8 cellular contexts compared by ENCODE assay signal in genomic region chr6:7389451-7390217, GRCh38. TPM values are rescaled to one million over a fixed set of nuclear protein-coding genes. Genes with fewer than 3 reads are reported as not detected.
DNase-seq lines count a peak whose midpoint lies in the region; ATAC-seq and TF ChIP-seq lines count a peak whose summit lies in the region.

TSS of gene CAGE1 (minus strand) at chr6:7389742. CDS start at chr6:7387173, 2,569 bp downstream.
TSS of gene RIOK1 (plus strand) at chr6:7389808. CDS start at chr6:7390003, 195 bp downstream.

- intact Hi-C loops in colonic mucosa (cut with DNase I), result loop anchor here (5.0 to 10.0 kb wide), 2 partner anchors 77 to 225 kb away; partner anchors contain the start of gene SSR1

- no peaks in the 10 kb centered on the region for H3K27me3 ChIP-seq in BLaER1
- no peaks in the 10 kb centered on the region for H3K27me3 ChIP-seq in colonic mucosa

- peaks cover 32% of the 10 kb centered on the region for H4K20me1 ChIP-seq in BLaER1

- H3K9ac ChIP-seq in BLaER1, result peak within 1 kb of the TSS; percentile 79
- H3K9ac ChIP-seq in colonic mucosa (ENCODE audit: low read depth in 2 of 2, low read length in 2 of 2), result peak within 1 kb of the TSS; percentile 91 to 96

- H3K4me1 ChIP-seq in BLaER1 (peaks cover 33% of the 10 kb centered on the region), colonic mucosa (peaks cover 7% of the 10 kb centered on the region)

- peak; percentile 94 for ATAC-seq in HG03457 (IDR thresholded peaks at IDR 0.05; ENCODE audit: unreplicated experiment)

- peak within 1 kb of the TSS; percentile 82 for H3K27ac ChIP-seq in BLaER1
- H3K27ac ChIP-seq in colonic mucosa, result peak within 1 kb of the TSS; percentile 98

- H3K4me3 ChIP-seq in BLaER1, result peak within 1 kb of the TSS; percentile 77
- H3K4me3 ChIP-seq in colonic mucosa, result peak within 1 kb of the TSS; percentile 73

- H3K36me3 ChIP-seq in BLaER1, result peaks cover 16% of the 10 kb centered on the region
- H3K36me3 ChIP-seq in colonic mucosa, result no peaks in the 10 kb centered on the region

- peak; percentile 88 for DNase-seq in GM19240 (ENCODE audit: insufficient read length, low spot score)
- DNase-seq in NCI-H524 (lab: John Stamatoyannopoulos, UW), result peak; percentile 91 to 92
- peak; percentile 97 for DNase-seq in activated CD4-positive, alpha-beta T cell treated with anti-CD3 and anti-CD28 coated beads for 48 hours
- DNase-seq in colonic mucosa, result peak; percentile 98
- DNase-seq in left kidney (ENCODE audit: low read depth, low spot score), result peak; percentile 99
- peak; percentile 96 for DNase-seq in stimulated activated CD4-positive, alpha-beta T cell treated with anti-CD3 and anti-CD28 coated beads, Interleukin-1b, Interleukin-23, amount 100 ng/mL, for 48 hours

- H3K4me2 ChIP-seq in BLaER1, result peak within 1 kb of the TSS; percentile 87

- TF ChIP-seq CTCF in colonic mucosa (IDR thresholded peaks at IDR 0.05), result no peak

- H3K9me3 ChIP-seq in BLaER1, result no peaks in the 10 kb centered on the region
- H3K9me3 ChIP-seq in colonic mucosa, result no peaks in the 10 kb centered on the region

RNA-seq across cellular contexts. Expression of gene CAGE1, which starts in this region (rescaled TPM):
- not detected for total RNA-seq in colonic mucosa

RNA-seq across cellular contexts. Expression of gene RIOK1, which starts in this region (rescaled TPM):
- 10 to 100 TPM; 16.6 to 16.9 TPM for total RNA-seq in colonic mucosa

Comparison
In these comparisons a context has a peak if more than half of its experiments do, and no peak if none do; other contexts are left out.
1. Peak in every context shown above with its lines: DNase-seq, ATAC-seq, H3K4me3 ChIP-seq and H3K27ac ChIP-seq.